In the genomic region with DNA sequence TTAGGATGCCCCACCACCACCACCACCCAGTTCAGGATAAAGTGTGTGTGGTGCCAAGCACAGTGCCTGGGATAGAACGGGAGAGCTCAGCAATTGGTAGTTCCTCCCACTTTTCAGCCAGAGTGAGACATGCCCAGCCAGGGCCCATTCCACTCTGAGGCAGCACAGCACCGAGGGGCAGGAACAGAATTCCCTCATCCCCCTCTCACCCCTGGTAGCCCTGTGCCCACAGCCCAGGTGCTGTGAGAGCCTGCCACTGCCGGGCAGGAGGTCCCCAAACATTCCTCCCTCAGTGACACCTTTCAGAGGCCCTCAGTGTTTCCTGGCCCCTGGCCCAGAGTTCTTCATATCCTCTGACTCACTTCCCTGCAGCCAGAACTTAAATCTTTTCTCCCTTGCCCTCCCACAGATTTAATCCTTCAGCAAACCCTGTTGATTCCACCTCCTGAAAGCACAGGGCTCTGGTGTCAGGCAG, we compare ENCODE assay signal across 11 cellular contexts. TPM values are rescaled to one million over a fixed set of nuclear protein-coding genes. Genes with fewer than 3 reads are reported as not detected.
DNase-seq lines count a peak whose midpoint lies in the region; ATAC-seq and TF ChIP-seq lines count a peak whose summit lies in the region.
"Had no signal": no experiment of that assay in that cellular context is flagged by ENCODE, and none has a peak within 500 bp of the region (broad histone marks: within the 10 kb centered on the region; RNA-seq: fewer than 3 reads in every experiment).

No MANE protein-coding gene starts in this region.

- H3K27me3 Mint-ChIP-seq in osteocyte (ENCODE audit: unreplicated experiment) = peaks cover 11% of the 10 kb centered on the region
- H3K27me3 Mint-ChIP-seq: activated B cell treated with CpG ODN at 0.5 μM for 24 hours had no signal

- no peak for TF ChIP-seq CTCF in osteocyte (IDR thresholded peaks at IDR 0.05)

- no peaks in the 10 kb centered on the region for H3K9me3 Mint-ChIP-seq in osteocyte (ENCODE audit: unreplicated experiment)
- H3K9me3 Mint-ChIP-seq: activated B cell treated with CpG ODN at 0.5 μM for 24 hours, memory B cell had no signal

- ATAC-seq in GM21360 (IDR thresholded peaks at IDR 0.05; ENCODE audit: unreplicated experiment) (no peak), GM19351 (IDR thresholded peaks at IDR 0.05; ENCODE audit: unreplicated experiment) (no peak)

- H3K4me1 Mint-ChIP-seq in osteocyte (ENCODE audit: unreplicated experiment) = peaks cover 21% of the 10 kb centered on the region
- H3K4me1 Mint-ChIP-seq: activated B cell treated with CpG ODN at 0.5 μM for 24 hours, memory B cell had no signal

- H3K4me3 ChIP-seq in MG63 = no peak overlapping the region

- no peak overlapping the region for H3K4me3 Mint-ChIP-seq in osteocyte (ENCODE audit: unreplicated experiment)
- H3K4me3 Mint-ChIP-seq: activated B cell treated with CpG ODN at 0.5 μM for 24 hours, memory B cell had no signal

- DNase-seq in EL (peak; percentile 76), MG63 (peak; percentile 68), dermis blood vessel endothelial cell (peak; percentile 73), osteocyte (ENCODE audit: extremely low spot score, unreplicated experiment) (no peak), amygdala (lab: John Stamatoyannopoulos, UW) (no peak), T-helper 2 cell (no peak)
- DNase-seq: activated B cell treated with CpG ODN at 0.5 μM for 24 hours had no signal

- H3K36me3 ChIP-seq in MG63 = no peaks in the 10 kb centered on the region

- H3K27ac Mint-ChIP-seq in osteocyte (ENCODE audit: unreplicated experiment) = peak overlapping the region; percentile 81
- H3K27ac Mint-ChIP-seq: activated B cell treated with CpG ODN at 0.5 μM for 24 hours, memory B cell had no signal

- H3K9me3 ChIP-seq in MG63 = no peaks in the 10 kb centered on the region

- H3K27me3 ChIP-seq in MG63 = no peaks in the 10 kb centered on the region

- H3K36me3 Mint-ChIP-seq in osteocyte (ENCODE audit: unreplicated experiment) = no peaks in the 10 kb centered on the region
- H3K36me3 Mint-ChIP-seq: memory B cell had no signal

RNA-seq across cellular contexts. Expression of a gene that starts 8.1 kb away (rescaled TPM):
- total RNA-seq in MG63 (2014; rRNA removed; shearing (Covaris generic); ENCODE audit: low replicate concordance) = 2.4 TPM in 1 of 2 replicates, not detected in the other
- total RNA-seq in dermis blood vessel endothelial cell (not detected in 2 replicates), osteocyte (not detected in 2 replicates)
- total RNA-seq: activated B cell treated with CpG ODN at 0.5 μM for 24 hours, skeletal muscle tissue had no signal

RNA-seq across cellular contexts. Expression of a gene that starts 25.2 kb away (rescaled TPM):
- total RNA-seq in MG63 (2014; rRNA removed; shearing (Covaris generic); ENCODE audit: low replicate concordance) = not detected in 2 replicates
- 0.09 and 0.17 TPM in 2 replicates for total RNA-seq in dermis blood vessel endothelial cell
- total RNA-seq in osteocyte = 0.11 and 0.29 TPM in 2 replicates
- total RNA-seq: activated B cell treated with CpG ODN at 0.5 μM for 24 hours had no signal

Comparison
In these comparisons a context has a peak if more than half of its experiments do, and no peak if none do; other contexts are left out.
1. DNase-seq: peak in EL (single experiment), MG63 (single experiment) and dermis blood vessel endothelial cell (single experiment); none in osteocyte (single experiment), amygdala (0 of 56) and T-helper 2 cell (0 of 5).